1 cellular context compared by ENCODE assay signal in the genomic region with DNA sequence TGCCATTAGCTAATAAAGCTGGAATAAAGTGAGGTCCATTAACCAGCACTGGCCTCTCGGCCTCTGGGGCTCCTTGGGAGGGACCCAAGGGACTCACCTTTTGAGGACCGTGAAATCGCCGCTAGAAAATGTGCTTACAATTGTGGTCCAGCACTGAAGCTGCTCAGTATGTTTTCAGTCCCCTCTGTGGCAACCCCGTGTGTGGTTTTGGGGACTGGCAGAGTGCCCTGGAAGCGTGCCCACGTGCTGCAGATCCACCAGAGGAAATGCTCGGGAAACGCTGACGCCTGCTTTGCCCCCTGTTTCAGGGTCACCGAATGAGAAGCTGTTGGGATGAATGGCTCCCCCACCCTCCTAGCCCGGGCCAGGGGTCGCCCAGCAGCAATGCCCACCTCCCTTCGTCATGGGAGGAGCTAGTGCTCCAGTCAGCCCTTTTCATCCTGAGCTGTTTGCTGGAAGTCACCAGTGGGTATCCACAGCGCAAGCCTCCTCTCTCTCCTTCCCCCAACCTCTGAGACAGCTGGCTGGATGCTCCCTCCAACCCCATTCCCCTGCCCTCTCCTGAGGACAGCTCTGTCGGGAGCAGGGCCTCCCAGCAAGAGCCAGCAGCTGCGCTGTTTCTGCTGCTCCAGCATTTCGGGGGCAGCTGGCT.
A peak's percentile ranks its signal among the peaks of the same experiment; 100 is the strongest.
TF ChIP-seq lines count a peak whose summit lies in the region.

No MANE protein-coding gene starts in this region.

TF ChIP-seq in HepG2, 621 proteins besides CTCF, POLR2A, EP300 and RAD21 (continued from another document and continues in another):
- TF ChIP-seq, protein P1, sequence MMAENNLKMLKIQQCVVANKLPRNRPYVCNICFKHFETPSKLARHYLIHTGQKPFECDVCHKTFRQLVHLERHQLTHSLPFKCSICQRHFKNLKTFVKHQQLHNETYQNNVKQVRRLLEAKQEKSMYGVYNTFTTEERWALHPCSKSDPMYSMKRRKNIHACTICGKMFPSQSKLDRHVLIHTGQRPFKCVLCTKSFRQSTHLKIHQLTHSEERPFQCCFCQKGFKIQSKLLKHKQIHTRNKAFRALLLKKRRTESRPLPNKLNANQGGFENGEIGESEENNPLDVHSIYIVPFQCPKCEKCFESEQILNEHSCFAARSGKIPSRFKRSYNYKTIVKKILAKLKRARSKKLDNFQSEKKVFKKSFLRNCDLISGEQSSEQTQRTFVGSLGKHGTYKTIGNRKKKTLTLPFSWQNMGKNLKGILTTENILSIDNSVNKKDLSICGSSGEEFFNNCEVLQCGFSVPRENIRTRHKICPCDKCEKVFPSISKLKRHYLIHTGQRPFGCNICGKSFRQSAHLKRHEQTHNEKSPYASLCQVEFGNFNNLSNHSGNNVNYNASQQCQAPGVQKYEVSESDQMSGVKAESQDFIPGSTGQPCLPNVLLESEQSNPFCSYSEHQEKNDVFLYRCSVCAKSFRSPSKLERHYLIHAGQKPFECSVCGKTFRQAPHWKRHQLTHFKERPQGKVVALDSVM (CRISPR knock-in tag; IDR thresholded peaks at IDR 0.05): no peak
- TF ChIP-seq, protein P2, sequence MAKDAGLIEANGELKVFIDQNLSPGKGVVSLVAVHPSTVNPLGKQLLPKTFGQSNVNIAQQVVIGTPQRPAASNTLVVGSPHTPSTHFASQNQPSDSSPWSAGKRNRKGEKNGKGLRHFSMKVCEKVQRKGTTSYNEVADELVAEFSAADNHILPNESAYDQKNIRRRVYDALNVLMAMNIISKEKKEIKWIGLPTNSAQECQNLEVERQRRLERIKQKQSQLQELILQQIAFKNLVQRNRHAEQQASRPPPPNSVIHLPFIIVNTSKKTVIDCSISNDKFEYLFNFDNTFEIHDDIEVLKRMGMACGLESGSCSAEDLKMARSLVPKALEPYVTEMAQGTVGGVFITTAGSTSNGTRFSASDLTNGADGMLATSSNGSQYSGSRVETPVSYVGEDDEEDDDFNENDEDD (CRISPR knock-in tag; IDR thresholded peaks at IDR 0.05; ENCODE audit: borderline replicate concordance): no peak
- 0 out of 2 replicates have a peak, but pooled peaks have one; percentile 29 for TF ChIP-seq ZBTB7B (CRISPR knock-in tag; IDR thresholded peaks at IDR 0.05)
- no peak for TF ChIP-seq JDP2 (CRISPR knock-in tag; IDR thresholded peaks at IDR 0.05; ENCODE audit: borderline replicate concordance)
- TF ChIP-seq FOSL2 (CRISPR knock-in tag; IDR thresholded peaks at IDR 0.05): no peak
- no peak for TF ChIP-seq SRSF4 (IDR thresholded peaks at IDR 0.05; ENCODE audit: low read depth, low read length, poor library complexity, severe bottlenecking)
- TF ChIP-seq SMC3 (IDR thresholded peaks at IDR 0.05; ENCODE audit: low read length): no peak
- TF ChIP-seq HNRNPUL1 (IDR thresholded peaks at IDR 0.05; ENCODE audit: low read depth, low read length): no peak
- TF ChIP-seq, protein P3, sequence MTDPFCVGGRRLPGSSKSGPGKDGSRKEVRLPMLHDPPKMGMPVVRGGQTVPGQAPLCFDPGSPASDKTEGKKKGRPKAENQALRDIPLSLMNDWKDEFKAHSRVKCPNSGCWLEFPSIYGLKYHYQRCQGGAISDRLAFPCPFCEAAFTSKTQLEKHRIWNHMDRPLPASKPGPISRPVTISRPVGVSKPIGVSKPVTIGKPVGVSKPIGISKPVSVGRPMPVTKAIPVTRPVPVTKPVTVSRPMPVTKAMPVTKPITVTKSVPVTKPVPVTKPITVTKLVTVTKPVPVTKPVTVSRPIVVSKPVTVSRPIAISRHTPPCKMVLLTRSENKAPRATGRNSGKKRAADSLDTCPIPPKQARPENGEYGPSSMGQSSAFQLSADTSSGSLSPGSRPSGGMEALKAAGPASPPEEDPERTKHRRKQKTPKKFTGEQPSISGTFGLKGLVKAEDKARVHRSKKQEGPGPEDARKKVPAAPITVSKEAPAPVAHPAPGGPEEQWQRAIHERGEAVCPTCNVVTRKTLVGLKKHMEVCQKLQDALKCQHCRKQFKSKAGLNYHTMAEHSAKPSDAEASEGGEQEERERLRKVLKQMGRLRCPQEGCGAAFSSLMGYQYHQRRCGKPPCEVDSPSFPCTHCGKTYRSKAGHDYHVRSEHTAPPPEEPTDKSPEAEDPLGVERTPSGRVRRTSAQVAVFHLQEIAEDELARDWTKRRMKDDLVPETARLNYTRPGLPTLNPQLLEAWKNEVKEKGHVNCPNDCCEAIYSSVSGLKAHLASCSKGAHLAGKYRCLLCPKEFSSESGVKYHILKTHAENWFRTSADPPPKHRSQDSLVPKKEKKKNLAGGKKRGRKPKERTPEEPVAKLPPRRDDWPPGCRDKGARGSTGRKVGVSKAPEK (CRISPR knock-in tag; IDR thresholded peaks at IDR 0.05; ENCODE audit: borderline replicate concordance): no peak
- TF ChIP-seq, protein P4, sequence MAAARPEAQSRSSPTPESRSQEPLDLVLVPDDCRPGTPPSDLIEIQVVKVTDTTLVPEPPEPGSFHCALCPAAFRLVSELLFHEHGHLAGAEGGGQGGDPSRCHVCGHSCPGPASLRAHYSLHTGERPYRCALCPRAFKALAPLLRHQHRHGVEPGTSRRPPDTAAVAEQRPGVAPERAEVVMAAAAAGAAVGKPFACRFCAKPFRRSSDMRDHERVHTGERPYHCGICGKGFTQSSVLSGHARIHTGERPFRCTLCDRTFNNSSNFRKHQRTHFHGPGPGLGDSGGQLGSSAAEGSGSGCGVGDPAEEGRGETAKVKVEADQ (CRISPR knock-in tag; IDR thresholded peaks at IDR 0.05; ENCODE audit: borderline replicate concordance): no peak
- TF ChIP-seq, protein P5, sequence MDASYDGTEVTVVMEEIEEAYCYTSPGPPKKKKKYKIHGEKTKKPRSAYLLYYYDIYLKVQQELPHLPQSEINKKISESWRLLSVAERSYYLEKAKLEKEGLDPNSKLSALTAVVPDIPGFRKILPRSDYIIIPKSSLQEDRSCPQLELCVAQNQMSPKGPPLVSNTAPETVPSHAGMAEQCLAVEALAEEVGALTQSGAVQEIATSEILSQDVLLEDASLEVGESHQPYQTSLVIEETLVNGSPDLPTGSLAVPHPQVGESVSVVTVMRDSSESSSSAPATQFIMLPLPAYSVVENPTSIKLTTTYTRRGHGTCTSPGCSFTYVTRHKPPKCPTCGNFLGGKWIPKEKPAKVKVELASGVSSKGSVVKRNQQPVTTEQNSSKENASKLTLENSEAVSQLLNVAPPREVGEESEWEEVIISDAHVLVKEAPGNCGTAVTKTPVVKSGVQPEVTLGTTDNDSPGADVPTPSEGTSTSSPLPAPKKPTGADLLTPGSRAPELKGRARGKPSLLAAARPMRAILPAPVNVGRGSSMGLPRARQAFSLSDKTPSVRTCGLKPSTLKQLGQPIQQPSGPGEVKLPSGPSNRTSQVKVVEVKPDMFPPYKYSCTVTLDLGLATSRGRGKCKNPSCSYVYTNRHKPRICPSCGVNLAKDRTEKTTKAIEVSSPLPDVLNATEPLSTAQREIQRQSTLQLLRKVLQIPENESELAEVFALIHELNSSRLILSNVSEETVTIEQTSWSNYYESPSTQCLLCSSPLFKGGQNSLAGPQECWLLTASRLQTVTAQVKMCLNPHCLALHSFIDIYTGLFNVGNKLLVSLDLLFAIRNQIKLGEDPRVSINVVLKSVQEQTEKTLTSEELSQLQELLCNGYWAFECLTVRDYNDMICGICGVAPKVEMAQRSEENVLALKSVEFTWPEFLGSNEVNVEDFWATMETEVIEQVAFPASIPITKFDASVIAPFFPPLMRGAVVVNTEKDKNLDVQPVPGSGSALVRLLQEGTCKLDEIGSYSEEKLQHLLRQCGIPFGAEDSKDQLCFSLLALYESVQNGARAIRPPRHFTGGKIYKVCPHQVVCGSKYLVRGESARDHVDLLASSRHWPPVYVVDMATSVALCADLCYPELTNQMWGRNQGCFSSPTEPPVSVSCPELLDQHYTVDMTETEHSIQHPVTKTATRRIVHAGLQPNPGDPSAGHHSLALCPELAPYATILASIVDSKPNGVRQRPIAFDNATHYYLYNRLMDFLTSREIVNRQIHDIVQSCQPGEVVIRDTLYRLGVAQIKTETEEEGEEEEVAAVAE (CRISPR knock-in tag; IDR thresholded peaks at IDR 0.05; ENCODE audit: borderline replicate concordance): no peak
- TF ChIP-seq, protein P6, sequence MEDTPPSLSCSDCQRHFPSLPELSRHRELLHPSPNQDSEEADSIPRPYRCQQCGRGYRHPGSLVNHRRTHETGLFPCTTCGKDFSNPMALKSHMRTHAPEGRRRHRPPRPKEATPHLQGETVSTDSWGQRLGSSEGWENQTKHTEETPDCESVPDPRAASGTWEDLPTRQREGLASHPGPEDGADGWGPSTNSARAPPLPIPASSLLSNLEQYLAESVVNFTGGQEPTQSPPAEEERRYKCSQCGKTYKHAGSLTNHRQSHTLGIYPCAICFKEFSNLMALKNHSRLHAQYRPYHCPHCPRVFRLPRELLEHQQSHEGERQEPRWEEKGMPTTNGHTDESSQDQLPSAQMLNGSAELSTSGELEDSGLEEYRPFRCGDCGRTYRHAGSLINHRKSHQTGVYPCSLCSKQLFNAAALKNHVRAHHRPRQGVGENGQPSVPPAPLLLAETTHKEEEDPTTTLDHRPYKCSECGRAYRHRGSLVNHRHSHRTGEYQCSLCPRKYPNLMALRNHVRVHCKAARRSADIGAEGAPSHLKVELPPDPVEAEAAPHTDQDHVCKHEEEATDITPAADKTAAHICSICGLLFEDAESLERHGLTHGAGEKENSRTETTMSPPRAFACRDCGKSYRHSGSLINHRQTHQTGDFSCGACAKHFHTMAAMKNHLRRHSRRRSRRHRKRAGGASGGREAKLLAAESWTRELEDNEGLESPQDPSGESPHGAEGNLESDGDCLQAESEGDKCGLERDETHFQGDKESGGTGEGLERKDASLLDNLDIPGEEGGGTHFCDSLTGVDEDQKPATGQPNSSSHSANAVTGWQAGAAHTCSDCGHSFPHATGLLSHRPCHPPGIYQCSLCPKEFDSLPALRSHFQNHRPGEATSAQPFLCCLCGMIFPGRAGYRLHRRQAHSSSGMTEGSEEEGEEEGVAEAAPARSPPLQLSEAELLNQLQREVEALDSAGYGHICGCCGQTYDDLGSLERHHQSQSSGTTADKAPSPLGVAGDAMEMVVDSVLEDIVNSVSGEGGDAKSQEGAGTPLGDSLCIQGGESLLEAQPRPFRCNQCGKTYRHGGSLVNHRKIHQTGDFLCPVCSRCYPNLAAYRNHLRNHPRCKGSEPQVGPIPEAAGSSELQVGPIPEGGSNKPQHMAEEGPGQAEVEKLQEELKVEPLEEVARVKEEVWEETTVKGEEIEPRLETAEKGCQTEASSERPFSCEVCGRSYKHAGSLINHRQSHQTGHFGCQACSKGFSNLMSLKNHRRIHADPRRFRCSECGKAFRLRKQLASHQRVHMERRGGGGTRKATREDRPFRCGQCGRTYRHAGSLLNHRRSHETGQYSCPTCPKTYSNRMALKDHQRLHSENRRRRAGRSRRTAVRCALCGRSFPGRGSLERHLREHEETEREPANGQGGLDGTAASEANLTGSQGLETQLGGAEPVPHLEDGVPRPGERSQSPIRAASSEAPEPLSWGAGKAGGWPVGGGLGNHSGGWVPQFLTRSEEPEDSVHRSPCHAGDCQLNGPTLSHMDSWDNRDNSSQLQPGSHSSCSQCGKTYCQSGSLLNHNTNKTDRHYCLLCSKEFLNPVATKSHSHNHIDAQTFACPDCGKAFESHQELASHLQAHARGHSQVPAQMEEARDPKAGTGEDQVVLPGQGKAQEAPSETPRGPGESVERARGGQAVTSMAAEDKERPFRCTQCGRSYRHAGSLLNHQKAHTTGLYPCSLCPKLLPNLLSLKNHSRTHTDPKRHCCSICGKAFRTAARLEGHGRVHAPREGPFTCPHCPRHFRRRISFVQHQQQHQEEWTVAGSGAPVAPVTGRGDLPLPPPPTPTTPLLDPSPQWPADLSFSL (CRISPR knock-in tag; IDR thresholded peaks at IDR 0.05): no peak
- TF ChIP-seq, protein P7, sequence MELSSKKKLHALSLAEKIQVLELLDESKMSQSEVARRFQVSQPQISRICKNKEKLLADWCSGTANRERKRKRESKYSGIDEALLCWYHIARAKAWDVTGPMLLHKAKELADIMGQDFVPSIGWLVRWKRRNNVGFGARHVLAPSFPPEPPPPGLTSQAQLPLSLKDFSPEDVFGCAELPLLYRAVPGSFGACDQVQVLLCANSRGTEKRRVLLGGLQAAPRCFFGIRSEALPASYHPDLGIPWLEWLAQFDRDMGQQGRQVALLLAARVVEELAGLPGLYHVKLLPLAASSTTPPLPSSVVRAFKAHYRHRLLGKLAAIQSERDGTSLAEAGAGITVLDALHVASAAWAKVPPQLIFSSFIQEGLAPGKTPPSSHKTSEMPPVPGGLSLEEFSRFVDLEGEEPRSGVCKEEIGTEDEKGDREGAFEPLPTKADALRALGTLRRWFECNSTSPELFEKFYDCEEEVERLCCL (CRISPR knock-in tag; IDR thresholded peaks at IDR 0.05; ENCODE audit: borderline replicate concordance): no peak
- TF ChIP-seq NCOA5 (CRISPR knock-in tag; IDR thresholded peaks at IDR 0.05): no peak
- TF ChIP-seq ZNF225 (CRISPR knock-in tag; IDR thresholded peaks at IDR 0.05): no peak
- TF ChIP-seq, protein P8, sequence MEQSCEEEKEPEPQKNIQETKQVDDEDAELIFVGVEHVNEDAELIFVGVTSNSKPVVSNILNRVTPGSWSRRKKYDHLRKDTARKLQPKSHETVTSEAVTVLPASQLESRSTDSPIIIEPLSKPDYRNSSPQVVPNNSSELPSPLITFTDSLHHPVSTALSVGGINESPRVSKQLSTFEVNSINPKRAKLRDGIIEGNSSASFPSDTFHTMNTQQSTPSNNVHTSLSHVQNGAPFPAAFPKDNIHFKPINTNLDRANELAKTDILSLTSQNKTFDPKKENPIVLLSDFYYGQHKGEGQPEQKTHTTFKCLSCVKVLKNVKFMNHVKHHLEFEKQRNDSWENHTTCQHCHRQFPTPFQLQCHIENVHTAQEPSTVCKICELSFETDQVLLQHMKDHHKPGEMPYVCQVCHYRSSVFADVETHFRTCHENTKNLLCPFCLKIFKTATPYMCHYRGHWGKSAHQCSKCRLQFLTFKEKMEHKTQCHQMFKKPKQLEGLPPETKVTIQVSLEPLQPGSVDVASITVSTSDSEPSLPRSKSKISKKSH (CRISPR knock-in tag; IDR thresholded peaks at IDR 0.05; ENCODE audit: borderline replicate concordance): no peak
- TF ChIP-seq ARID2 (CRISPR knock-in tag; IDR thresholded peaks at IDR 0.05; ENCODE audit: borderline replicate concordance): peak; percentile 56; the same call in 1 of the 2 replicates
- peak; percentile 89 for TF ChIP-seq ZBTB7A (CRISPR knock-in tag; IDR thresholded peaks at IDR 0.05)
- TF ChIP-seq MEF2D (CRISPR knock-in tag; IDR thresholded peaks at IDR 0.05): no peak
- TF ChIP-seq, protein P9, sequence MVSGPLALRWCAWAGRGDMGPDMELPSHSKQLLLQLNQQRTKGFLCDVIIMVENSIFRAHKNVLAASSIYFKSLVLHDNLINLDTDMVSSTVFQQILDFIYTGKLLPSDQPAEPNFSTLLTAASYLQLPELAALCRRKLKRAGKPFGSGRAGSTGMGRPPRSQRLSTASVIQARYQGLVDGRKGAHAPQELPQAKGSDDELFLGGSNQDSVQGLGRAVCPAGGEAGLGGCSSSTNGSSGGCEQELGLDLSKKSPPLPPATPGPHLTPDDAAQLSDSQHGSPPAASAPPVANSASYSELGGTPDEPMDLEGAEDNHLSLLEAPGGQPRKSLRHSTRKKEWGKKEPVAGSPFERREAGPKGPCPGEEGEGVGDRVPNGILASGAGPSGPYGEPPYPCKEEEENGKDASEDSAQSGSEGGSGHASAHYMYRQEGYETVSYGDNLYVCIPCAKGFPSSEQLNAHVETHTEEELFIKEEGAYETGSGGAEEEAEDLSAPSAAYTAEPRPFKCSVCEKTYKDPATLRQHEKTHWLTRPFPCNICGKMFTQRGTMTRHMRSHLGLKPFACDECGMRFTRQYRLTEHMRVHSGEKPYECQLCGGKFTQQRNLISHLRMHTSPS (CRISPR knock-in tag; IDR thresholded peaks at IDR 0.05; ENCODE audit: low read depth): peak; percentile 51; the same call in 1 of the 2 replicates
- TF ChIP-seq HDAC2 (CRISPR knock-in tag; IDR thresholded peaks at IDR 0.05): no peak
- TF ChIP-seq, protein P10, sequence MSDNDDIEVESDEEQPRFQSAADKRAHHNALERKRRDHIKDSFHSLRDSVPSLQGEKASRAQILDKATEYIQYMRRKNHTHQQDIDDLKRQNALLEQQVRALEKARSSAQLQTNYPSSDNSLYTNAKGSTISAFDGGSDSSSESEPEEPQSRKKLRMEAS (IDR thresholded peaks at IDR 0.05): peak; percentile 55
- TF ChIP-seq ZNF12 (CRISPR knock-in tag; IDR thresholded peaks at IDR 0.05): no peak
- TF ChIP-seq ZNF670 (CRISPR knock-in tag; IDR thresholded peaks at IDR 0.05; ENCODE audit: borderline replicate concordance): no peak; the same call in 1 of the 2 replicates
- TF ChIP-seq CBX5 (CRISPR knock-in tag; IDR thresholded peaks at IDR 0.05; ENCODE audit: borderline replicate concordance): no peak
- no peak for TF ChIP-seq NFYB (CRISPR knock-in tag; IDR thresholded peaks at IDR 0.05)
- no peak for TF ChIP-seq SKI (IDR thresholded peaks at IDR 0.05; ENCODE audit: partially characterized antibody)
